Comparison of ENCODE assay signal across 34 cellular contexts in genomic region chr5:149099920-149100319, GRCh38. TPM values are rescaled to one million over a fixed set of nuclear protein-coding genes. Genes with fewer than 3 reads are reported as not detected.
"Had no signal": no experiment of that assay in that cellular context is flagged by ENCODE, and none has a peak within 500 bp of the region (broad histone marks: within the 10 kb centered on the region; RNA-seq: fewer than 3 reads in every experiment).

No MANE protein-coding gene starts in this region.

- FAIRE-seq: astrocyte, bronchial epithelial cell had no signal

- H3K27ac ChIP-seq: adrenal gland, ascending aorta, body of pancreas, brain microvascular endothelial cell, breast epithelium, cardiac muscle cell, colonic mucosa had no signal

- H3K27me3 ChIP-seq: adrenal gland, ascending aorta, body of pancreas, brain microvascular endothelial cell, breast epithelium, cardiac muscle cell, colonic mucosa had no signal

- ATAC-seq: activated naive CD4-positive, alpha-beta T cell treated with anti-CD3 and anti-CD28 coated beads, Interleukin-2, amount 50 U/mL, for 72 hours; activated naive CD8-positive, alpha-beta T cell treated with anti-CD3 and anti-CD28 coated beads, Interleukin-2, amount 50 U/mL, for 24 hours; activated T-cell treated with anti-CD3 and anti-CD28 coated beads, Interleukin-2, amount 50 U/mL, for 72 hours; activated T-helper 17 cell treated with anti-CD3 and anti-CD28 coated beads, Interleukin-2, amount 50 U/mL, for 72 hours; body of pancreas had no signal

- H3K4me1 ChIP-seq: adrenal gland, ascending aorta, body of pancreas, breast epithelium, colonic mucosa had no signal

- H3K4me3 ChIP-seq: adrenal gland, ascending aorta, body of pancreas, breast epithelium, cardiac muscle cell, colonic mucosa had no signal

- H3K9me3 ChIP-seq: body of pancreas, colonic mucosa had no signal

- DNase-seq: activated effector memory CD4-positive, alpha-beta T cell treated with anti-CD3 and anti-CD28 coated beads, Interleukin-2, amount 50 U/mL, for 16 hours; activated effector memory CD4-positive, alpha-beta T cell treated with Interleukin-2 at 50 U/mL for 16 hours; activated gamma-delta T cell; activated gamma-delta T cell treated with Interleukin-2 at 50 U/mL for 16 hours; activated naive CD4-positive, alpha-beta T cell; activated naive CD4-positive, alpha-beta T cell treated with anti-CD3 and anti-CD28 coated beads for 36 hours; activated naive CD4-positive, alpha-beta T cell treated with anti-CD3 and anti-CD28 coated beads, Interleukin-2, amount 10 ng/mL, durations not matched to agents 7 days and 5 days; activated naive CD4-positive, alpha-beta T cell treated with anti-CD3 and anti-CD28 coated beads, Interleukin-2, amount 50 U/mL, for 16 hours; activated naive CD4-positive, alpha-beta T cell treated with Interleukin-2 at 50 U/mL for 16 hours; activated naive CD8-positive, alpha-beta T cell treated with anti-CD3 and anti-CD28 coated beads for 36 hours; activated naive CD8-positive, alpha-beta T cell treated with anti-CD3 and anti-CD28 coated beads, Interleukin-2, amount 10 ng/mL, durations not matched to agents 7 days and 5 days; activated naive CD8-positive, alpha-beta T cell treated with anti-CD3 and anti-CD28 coated beads, Interleukin-2, amount 50 U/mL, for 24 hours; activated T-cell treated with anti-CD3 and anti-CD28 coated beads, Interleukin-2, amount 50 U/mL, for 48 hours; activated T-cell treated with anti-CD3 and anti-CD28 coated beads, Interleukin-2, amount 50 U/mL, for 72 hours; adrenal gland; amniotic stem cell; amygdala; anterior cingulate cortex; aorta; body of pancreas; brain microvascular endothelial cell; caudate nucleus; central memory CD4-positive, alpha-beta T cell; cerebellar nuclear complex; colonic mucosa had no signal

- H3K36me3 ChIP-seq: adrenal gland, ascending aorta, brain microvascular endothelial cell, breast epithelium, cardiac muscle cell, colonic mucosa had no signal

RNA-seq across cellular contexts. Expression of gene SH3TC2, which starts 37.1 kb away (rescaled TPM):
- total RNA-seq: activated naive CD4-positive, alpha-beta T cell treated with anti-CD3 and anti-CD28 coated beads for 36 hours; activated naive CD4-positive, alpha-beta T cell treated with anti-CD3 and anti-CD28 coated beads, Interleukin-2, amount 50 U/mL, for 72 hours; activated naive CD8-positive, alpha-beta T cell treated with anti-CD3 and anti-CD28 coated beads for 36 hours; activated naive CD8-positive, alpha-beta T cell treated with anti-CD3 and anti-CD28 coated beads, Interleukin-2, amount 10 ng/mL, durations not matched to agents 7 days and 5 days; activated T-helper 1 cell treated with anti-CD3 and anti-CD28 coated beads, Interleukin-12 subunit alpha, Interleukin-12 subunit beta, Interleukin-2, Interleukin-4 antibody, amounts not matched to agents 30 ng/mL and 10 ng/mL and 1 ng/mL, durations not matched to agents 14 hours and 24 hours and 36 hours; activated T-helper 17 cell treated with anti-CD3 and anti-CD28 coated beads, Interleukin-2, amount 50 U/mL, for 72 hours; activated T-helper 2 cell treated with anti-CD3 and anti-CD28 coated beads, Interferon-gamma antibody, Interleukin-2, Interleukin-4, amounts not matched to agents 10 μg/mL and 5 μg/mL and 100 μg/mL, durations not matched to agents 14 hours and 24 hours and 36 hours had no signal
- polyA plus RNA-seq: aorta had no signal

RNA-seq across cellular contexts. Expression of gene ABLIM3, which starts 41.4 kb away (rescaled TPM):
- total RNA-seq: activated naive CD4-positive, alpha-beta T cell treated with anti-CD3 and anti-CD28 coated beads for 36 hours; activated naive CD8-positive, alpha-beta T cell treated with anti-CD3 and anti-CD28 coated beads for 36 hours; activated naive CD8-positive, alpha-beta T cell treated with anti-CD3 and anti-CD28 coated beads, Interleukin-2, amount 10 ng/mL, durations not matched to agents 7 days and 5 days; activated T-helper 1 cell treated with anti-CD3 and anti-CD28 coated beads, Interleukin-12 subunit alpha, Interleukin-12 subunit beta, Interleukin-2, Interleukin-4 antibody, amounts not matched to agents 30 ng/mL and 10 ng/mL and 1 ng/mL, durations not matched to agents 14 hours and 24 hours and 36 hours; activated T-helper 2 cell treated with anti-CD3 and anti-CD28 coated beads, Interferon-gamma antibody, Interleukin-2, Interleukin-4, amounts not matched to agents 10 μg/mL and 5 μg/mL and 100 μg/mL, durations not matched to agents 14 hours and 24 hours and 36 hours had no signal
